In the genomic region with DNA sequence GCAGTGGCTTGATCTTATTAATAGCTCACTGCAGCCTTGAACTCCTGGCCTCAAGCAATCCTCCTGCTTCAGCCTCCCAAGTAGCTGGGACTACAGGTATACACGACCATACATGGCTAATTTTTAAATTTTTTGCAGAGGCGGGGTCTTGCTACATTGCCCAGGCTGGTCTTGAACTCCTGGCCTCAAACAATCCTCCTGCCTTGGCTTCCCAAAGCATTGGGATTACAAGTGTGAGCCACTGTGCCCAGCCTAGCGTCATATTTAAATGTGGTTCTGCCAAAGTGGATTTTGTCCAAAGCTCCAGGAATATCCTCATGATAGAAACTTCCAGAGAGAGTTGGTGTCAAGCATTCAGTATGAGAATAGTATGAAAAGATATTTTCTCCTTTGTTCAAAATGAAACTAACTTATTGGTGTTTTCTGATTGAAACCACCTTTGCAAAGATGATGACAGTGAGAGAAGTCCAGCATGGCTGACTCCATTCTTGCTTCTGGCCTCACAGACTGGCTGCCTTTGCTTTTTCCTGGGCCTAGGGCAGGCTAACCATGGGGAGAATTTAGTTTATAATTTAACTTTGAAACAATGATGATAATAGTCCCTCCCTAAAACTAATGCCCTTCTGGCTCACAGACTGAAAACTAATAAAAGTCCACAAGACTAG, we compare ENCODE assay signal across 10 cellular contexts.
DNase-seq lines count a peak whose midpoint lies in the region; ATAC-seq and TF ChIP-seq lines count a peak whose summit lies in the region.
"Had no signal": no experiment of that assay in that cellular context is flagged by ENCODE, and none has a peak within 500 bp of the region (broad histone marks: within the 10 kb centered on the region; RNA-seq: fewer than 3 reads in every experiment).

No MANE protein-coding gene starts in this region.

- H3K4me3 Mint-ChIP-seq in CD14-positive monocyte: no peak overlapping the region

- BruUV-seq in mammary epithelial cell (replicated peaks; lab: Mats Ljungman, UMichigan) (TSS peak; percentile 32), A673 (replicated peaks; lab: Mats Ljungman, UMichigan) (no TSS peak)

- in situ Hi-C loops in mammary epithelial cell (cut with MboI; ENCODE audit: low sequenced_read_pairs in 2 of 2): no loop called here

- intact Hi-C loops in CD14-positive monocyte (cut with micrococcal nuclease): no loop called here
- intact Hi-C loops in mammary epithelial cell (cut with micrococcal nuclease): loop anchor here (1.0 to 5.0 kb wide), 2 partner anchors 74 to 128 kb away; a partner anchor contains a TSS
- intact Hi-C loops in A673 (cut with micrococcal nuclease; ENCODE audit: unreplicated experiment): no loop called here

- dilution Hi-C loops in mammary epithelial cell (cut with HindIII; ENCODE audit: low sequenced_read_pairs): no loop called here

- H3K36me3 Mint-ChIP-seq in CD14-positive monocyte: no peaks in the 10 kb centered on the region

- H3K27ac ChIP-seq in mammary epithelial cell (ENCODE audit: insufficient read depth, low read depth, low read length) (peak overlapping the region; percentile 98), A673 (ENCODE audit: low read depth, low read length, poor library complexity, severe bottlenecking) (no peak overlapping the region)

- TF ChIP-seq CTCF in CD14-positive monocyte (IDR thresholded peaks at IDR 0.05) (no peak), mammary epithelial cell (conservative IDR thresholded peaks at IDR 0.05 in 1 of 2, IDR thresholded peaks at IDR 0.05 in 1 of 2; ENCODE audit: extremely low read depth in 1 of 2, insufficient read depth in 1 of 2, low read depth in 1 of 2, low read length in 2 of 2) (no peak), A673 (conservative IDR thresholded peaks at IDR 0.05; ENCODE audit: low read depth, low read length) (no peak)

- no peaks in the 10 kb centered on the region for H4K20me1 ChIP-seq in mammary epithelial cell (ENCODE audit: insufficient read depth, low read length)

- WGBS in mammary epithelial cell (ENCODE audit: low coverage, missing lambda C conversion rate): 85% methylated on average over 3 of the region's 3 CpGs

- H3K9me3 ChIP-seq in mammary epithelial cell (replicated peaks; ENCODE audit: insufficient read depth, low read length) (peaks cover 5% of the 10 kb centered on the region), A673 (ENCODE audit: low read depth, low read length, poor library complexity, severe bottlenecking) (peaks cover 6% of the 10 kb centered on the region)

- H3K4me3 ChIP-seq in mammary epithelial cell (replicated peaks in 1 of 3; ENCODE audit: insufficient read depth in 1 of 3, low read depth in 2 of 3, low read length in 3 of 3) (no peak overlapping the region), A673 (ENCODE audit: low read depth, low read length, poor library complexity, severe bottlenecking) (no peak overlapping the region)
- H3K4me3 ChIP-seq: lung had no signal

- H3K27me3 ChIP-seq in mammary epithelial cell (ENCODE audit: insufficient read depth, low read length) (no peaks in the 10 kb centered on the region), A673 (replicated peaks; ENCODE audit: insufficient read depth, low read depth, low read length, poor library complexity) (no peaks in the 10 kb centered on the region)

- peaks cover 0 to 2% (median 0%) of the 10 kb centered on the region in 3 donors for H3K27me3 Mint-ChIP-seq in CD14-positive monocyte (ENCODE audit: low read depth in 3 of 3)

- H3K9me3 Mint-ChIP-seq in CD14-positive monocyte: peaks cover 5 to 14% (median 9%) of the 10 kb centered on the region in 7 donors

- H3K79me2 ChIP-seq in mammary epithelial cell (ENCODE audit: insufficient read depth, low read length): no peaks in the 10 kb centered on the region

- H3K9ac ChIP-seq in mammary epithelial cell (ENCODE audit: insufficient read depth, low read length): peak overlapping the region; percentile 71

- H2AFZ ChIP-seq in mammary epithelial cell (ENCODE audit: low read depth, low read length): no peak overlapping the region

- ATAC-seq in GM19463 (IDR thresholded peaks at IDR 0.05; ENCODE audit: unreplicated experiment) (peak; percentile 7), HG03442 (IDR thresholded peaks at IDR 0.05; ENCODE audit: unreplicated experiment) (peak; percentile 2)

- H3K27ac Mint-ChIP-seq in CD14-positive monocyte: peak overlapping the region in 5 of 7 donors; percentile 32 to 84 (median 68)

- peaks cover 10% of the 10 kb centered on the region for H3K4me1 Mint-ChIP-seq in CD14-positive monocyte

- POLR2A ChIA-PET in A673 (lab: Charles Lee; ENCODE audit: low non-redundant PET): interaction anchor here (0.6 kb wide), 1 partner anchor 161 kb away, joined by 3 read pairs; no protein-coding TSS in a partner anchor

- H3K4me2 ChIP-seq in mammary epithelial cell (ENCODE audit: insufficient read depth, low read depth, low read length): peak overlapping the region; percentile 32

- H3K36me3 ChIP-seq in mammary epithelial cell (ENCODE audit: insufficient read depth, low read length) (no peaks in the 10 kb centered on the region), A673 (ENCODE audit: insufficient read depth, low read length, poor library complexity, severe bottlenecking) (no peaks in the 10 kb centered on the region)

- DNase-seq in CD14-positive monocyte (ENCODE audit: low spot score) (no peak), mammary epithelial cell (no peak), cerebellum (ENCODE audit: low spot score) (no peak), NCI-H524 treated with DMSO at 0.1 percent for 48 hours (lab: John Stamatoyannopoulos, UW) (no peak), A673 (ENCODE audit: low spot score) (no peak), NCI-H1048 (lab: John Stamatoyannopoulos, UW) (no peak)
- DNase-seq: NCI-H2081 treated with DMSO at 0.1 percent for 48 hours had no signal

- CTCF ChIA-PET in mammary epithelial cell (lab: Charles Lee; ENCODE audit: low non-redundant PET): no interaction called here
- CTCF ChIA-PET in A673 (lab: Charles Lee): interaction anchor here (0.7 kb wide), 1 partner anchor 34 kb away, joined by 3 read pairs; no protein-coding TSS in a partner anchor

- H3K4me1 ChIP-seq in mammary epithelial cell (ENCODE audit: insufficient read depth, low read length) (peaks cover 46% of the 10 kb centered on the region), A673 (ENCODE audit: insufficient read depth, low read length, poor library complexity, severe bottlenecking) (peaks cover 26% of the 10 kb centered on the region)
